ENCODE assay signal across 9 cellular contexts in the genomic region with DNA sequence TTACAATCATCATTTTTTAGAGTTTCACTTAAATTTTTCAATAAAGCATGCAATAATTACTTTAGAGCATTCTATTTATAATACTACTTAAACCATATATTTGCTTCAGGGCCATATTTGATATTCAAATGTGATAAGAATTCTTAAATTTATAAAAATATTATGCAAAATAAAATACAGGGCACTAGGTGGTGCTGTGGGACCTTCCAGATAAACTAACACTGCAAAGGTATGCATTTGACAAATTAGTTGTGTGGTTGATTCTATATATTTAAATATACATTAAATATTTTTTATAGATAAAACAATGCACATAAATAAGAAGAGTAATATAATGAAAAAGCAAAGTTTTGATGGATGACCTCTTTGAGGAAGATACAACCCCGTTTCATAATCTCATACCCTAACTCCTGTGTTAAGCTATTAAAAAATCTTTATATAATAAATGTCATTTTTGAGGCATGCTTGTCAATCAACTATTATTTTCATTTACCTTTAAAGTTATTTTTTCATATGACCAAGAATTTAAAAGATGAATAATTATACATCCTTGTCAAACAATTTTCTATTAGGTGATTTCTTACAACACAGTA.
DNase-seq lines count a peak whose midpoint lies in the region; ATAC-seq, FAIRE-seq and TF ChIP-seq lines count a peak whose summit lies in the region.
"Had no signal": no experiment of that assay in that cellular context is flagged by ENCODE, and none has a peak within 500 bp of the region (broad histone marks: within the 10 kb centered on the region; RNA-seq: fewer than 3 reads in every experiment).

No MANE protein-coding gene starts in this region.

- no peaks in the 10 kb centered on the region for H3K4me1 ChIP-seq in mammary epithelial cell (ENCODE audit: insufficient read depth, low read length)
- no peaks in the 10 kb centered on the region for H3K4me1 ChIP-seq in mesenchymal stem cell (ENCODE audit: control insufficient read depth, insufficient read depth, low read depth, low read length)

- in situ Hi-C loops in mammary epithelial cell (cut with MboI; ENCODE audit: low sequenced_read_pairs in 2 of 2): loop anchor here in 1 of 2 donors (25.0 kb wide), 1 partner anchor 745 kb away; no protein-coding TSS in a partner anchor

- no peak for ATAC-seq in HG03025 (IDR thresholded peaks at IDR 0.05; ENCODE audit: low FRiP score, unreplicated experiment)
- ATAC-seq in HG02588 (IDR thresholded peaks at IDR 0.05; ENCODE audit: unreplicated experiment): no peak

- peak; percentile 37 to 54 for TF ChIP-seq CTCF in mammary epithelial cell (conservative IDR thresholded peaks at IDR 0.05 in 1 of 2, IDR thresholded peaks at IDR 0.05 in 1 of 2; ENCODE audit: extremely low read depth in 1 of 2, insufficient read depth in 1 of 2, low read depth in 1 of 2, low read length in 2 of 2)

- H3K9me3 ChIP-seq in mammary epithelial cell (replicated peaks; ENCODE audit: insufficient read depth, low read length) (no peaks in the 10 kb centered on the region), mesenchymal stem cell (ENCODE audit: control insufficient read depth, low read length) (no peaks in the 10 kb centered on the region)

- H3K36me3 ChIP-seq in mammary epithelial cell (ENCODE audit: insufficient read depth, low read length) (no peaks in the 10 kb centered on the region), mesenchymal stem cell (ENCODE audit: control insufficient read depth in 1 of 2, insufficient read depth in 2 of 2, low read depth in 1 of 2, low read length in 2 of 2) (no peaks in the 10 kb centered on the region)

- no peak overlapping the region for H2BK12ac ChIP-seq in mesenchymal stem cell (ENCODE audit: low read length in 2 of 2)

- H3K23ac ChIP-seq in mesenchymal stem cell (ENCODE audit: low read length in 2 of 2): no peak overlapping the region

- DNase-seq in DMS53 (lab: John Stamatoyannopoulos, UW): peak; percentile 53
- DNase-seq in NCI-H526 (lab: John Stamatoyannopoulos, UW): peak; percentile 20 to 70
- no peak for DNase-seq in mammary epithelial cell
- DNase-seq in mesenchymal stem cell: peak; percentile 40
- no peak for DNase-seq in GM19240 (ENCODE audit: insufficient read length, low spot score)

- H2BK120ac ChIP-seq in mesenchymal stem cell (ENCODE audit: low read depth, low read length): no peak overlapping the region

- no peaks in the 10 kb centered on the region for H3K79me1 ChIP-seq in mesenchymal stem cell (replicated peaks; ENCODE audit: low read length, poor library complexity, severe bottlenecking)

- H3K14ac ChIP-seq in mesenchymal stem cell (ENCODE audit: low read length in 2 of 2): no peak overlapping the region

- no peak overlapping the region for H3K18ac ChIP-seq in mesenchymal stem cell (ENCODE audit: low read depth in 1 of 2, low read length in 2 of 2)

- no peak overlapping the region for H3K4me3 ChIP-seq in mammary epithelial cell (replicated peaks in 1 of 3; ENCODE audit: insufficient read depth in 1 of 3, low read depth in 2 of 3, low read length in 3 of 3)
- H3K4me3 ChIP-seq in mesenchymal stem cell (ENCODE audit: insufficient read depth in 1 of 2, low read depth in 1 of 2, low read length in 2 of 2): no peak overlapping the region

- intact Hi-C loops in mammary epithelial cell (cut with micrococcal nuclease): loop anchor here (1.0 to 10.0 kb wide), 6 partner anchors 100 to 754 kb away; partner anchors contain the start of gene POU4F2

- H4K8ac ChIP-seq in mesenchymal stem cell (ENCODE audit: low read length): no peak overlapping the region

- H2AFZ ChIP-seq in mammary epithelial cell (ENCODE audit: low read depth, low read length) (no peak overlapping the region), mesenchymal stem cell (ENCODE audit: low read depth, low read length) (no peak overlapping the region)

- H3K27me3 ChIP-seq in mammary epithelial cell (ENCODE audit: insufficient read depth, low read length): no peaks in the 10 kb centered on the region
- H3K27me3 ChIP-seq in mesenchymal stem cell (ENCODE audit: control insufficient read depth in 1 of 2, insufficient read depth in 1 of 2, low read length in 2 of 2): no peaks in the 10 kb centered on the region

- H3K9ac ChIP-seq in mammary epithelial cell (ENCODE audit: insufficient read depth, low read length) (no peak overlapping the region), mesenchymal stem cell (ENCODE audit: low read length) (no peak overlapping the region)

- BruUV-seq in mammary epithelial cell (replicated peaks; lab: Mats Ljungman, UMichigan): no TSS peak

- FAIRE-seq in A204.1 (lab: Jason Lieb, UNC): peak; percentile 97

- H4K20me1 ChIP-seq in mammary epithelial cell (ENCODE audit: insufficient read depth, low read length): no peaks in the 10 kb centered on the region

- H3K4ac ChIP-seq in mesenchymal stem cell (ENCODE audit: low read depth in 1 of 2, low read length in 2 of 2): no peak overlapping the region

- no peak overlapping the region for H3K27ac ChIP-seq in mammary epithelial cell (ENCODE audit: insufficient read depth, low read depth, low read length)
- H3K27ac ChIP-seq in mesenchymal stem cell (ENCODE audit: low read length, poor library complexity, severe bottlenecking): no peak overlapping the region
- H3K27ac ChIP-seq: HL-60 had no signal

- no peak overlapping the region for H2AK5ac ChIP-seq in mesenchymal stem cell (ENCODE audit: low read length, severe bottlenecking)

- 94% methylated on average over 1 of the region's 1 CpG for WGBS in mammary epithelial cell (ENCODE audit: low coverage, missing lambda C conversion rate)
- no CpG with 5 or more reads among the region's 1 CpG for WGBS in mesenchymal stem cell

- CTCF ChIA-PET in mammary epithelial cell (lab: Charles Lee; ENCODE audit: low non-redundant PET): no interaction called here

- no peak overlapping the region for H3K4me2 ChIP-seq in mammary epithelial cell (ENCODE audit: insufficient read depth, low read depth, low read length)
- no peak overlapping the region for H3K4me2 ChIP-seq in mesenchymal stem cell (ENCODE audit: low read length, poor library complexity, severe bottlenecking)

- H4K91ac ChIP-seq in mesenchymal stem cell (ENCODE audit: low read length): no peak overlapping the region

- dilution Hi-C loops in mammary epithelial cell (cut with HindIII; ENCODE audit: low sequenced_read_pairs): no loop called here

- no peaks in the 10 kb centered on the region for H3K79me2 ChIP-seq in mammary epithelial cell (ENCODE audit: insufficient read depth, low read length)

- H2BK5ac ChIP-seq in mesenchymal stem cell (ENCODE audit: low read depth, low read length, poor library complexity, severe bottlenecking): no peak overlapping the region

- H2BK15ac ChIP-seq in mesenchymal stem cell (ENCODE audit: low read depth, poor library complexity, severe bottlenecking): no peak overlapping the region

Comparison
In these comparisons a context has a peak if more than half of its experiments do, and no peak if none do; other contexts are left out.
1. DNase-seq: peak in DMS53 (single experiment), NCI-H526 (2 of 2) and mesenchymal stem cell (single experiment); none in mammary epithelial cell (single experiment) and GM19240 (single experiment).